20 cellular contexts compared by ENCODE assay signal in the genomic region with DNA sequence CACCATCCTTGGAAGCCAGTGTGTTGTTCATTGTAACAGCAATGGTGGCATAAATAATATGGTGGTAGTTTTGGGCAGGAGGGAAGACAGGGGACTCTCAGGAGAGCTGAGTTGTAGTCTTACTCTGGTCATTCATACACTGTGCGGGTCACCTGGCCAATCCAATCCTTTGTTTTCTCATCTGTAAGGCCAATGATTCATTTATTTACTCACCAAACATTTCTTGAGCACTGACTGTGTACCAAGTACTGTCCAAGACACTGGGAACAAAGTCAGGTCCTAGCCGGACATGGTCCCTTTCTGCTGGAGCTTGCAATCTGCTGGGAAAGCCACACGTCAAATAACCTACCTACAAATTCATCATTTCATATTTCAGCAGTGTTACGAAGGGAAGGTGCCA.
DNase-seq lines count a peak whose midpoint lies in the region; ATAC-seq, FAIRE-seq and TF ChIP-seq lines count a peak whose summit lies in the region.
"Had no signal": no experiment of that assay in that cellular context is flagged by ENCODE, and none has a peak within 500 bp of the region (broad histone marks: within the 10 kb centered on the region; RNA-seq: fewer than 3 reads in every experiment).

No MANE protein-coding gene starts in this region.

- no peak for TF ChIP-seq EP300 in A549 (IDR thresholded peaks at IDR 0.05)

- TF ChIP-seq POLR2A in A549 (IDR thresholded peaks at IDR 0.05; ENCODE audit: low read length) (no peak), prostate gland (IDR thresholded peaks at IDR 0.05) (no peak), gastrocnemius medialis (IDR thresholded peaks at IDR 0.05) (no peak)

- peak in 1 of 2 experiments; percentile 61; a peak in 2 of 6 replicates for ATAC-seq in A549
- no peak for ATAC-seq in gastrocnemius medialis
- ATAC-seq: CD8-positive, alpha-beta T cell had no signal

- H3K4me3 ChIP-seq in A549: no peak overlapping the region
- H3K4me3 ChIP-seq in LNCaP clone FGC (ENCODE audit: low read depth, low read length): no peak overlapping the region
- H3K4me3 ChIP-seq in prostate gland: no peak overlapping the region
- H3K4me3 ChIP-seq in gastrocnemius medialis: no peak overlapping the region
- H3K4me3 ChIP-seq: BLaER1, HAP-1 had no signal

- H3K4me2 ChIP-seq in A549: peak overlapping the region; percentile 10; the same call in 1 of the 3 replicates
- H3K4me2 ChIP-seq: BLaER1 had no signal

- 57% methylated on average over 4 of the region's 4 CpGs for WGBS in A549 (ENCODE audit: missing lambda C conversion rate)
- 71% methylated on average over 4 of the region's 4 CpGs for WGBS in prostate gland

- POLR2A ChIA-PET in A549 (lab: Yijun Ruan, JAX): interaction anchor here (0.7 kb wide), 1 partner anchor 323 kb away, joined by 3 read pairs; no protein-coding TSS in a partner anchor

- H3K9me3 ChIP-seq in A549: no peaks in the 10 kb centered on the region
- no peaks in the 10 kb centered on the region for H3K9me3 ChIP-seq in prostate gland
- no peaks in the 10 kb centered on the region for H3K9me3 ChIP-seq in gastrocnemius medialis
- H3K9me3 ChIP-seq: BLaER1, Caco-2, HAP-1 had no signal

- DNase-seq in A549 (ENCODE audit: low read depth in 1 of 2, low spot score in 1 of 2) (peak in 1 of 2 experiments; percentile 29), DMS53 (lab: John Stamatoyannopoulos, UW) (peak; percentile 50), LNCaP clone FGC (ENCODE audit: low read depth) (peak; percentile 50), prostate gland (ENCODE audit: low spot score) (peak; percentile 37), NCI-H1694 (lab: John Stamatoyannopoulos, UW) (no peak), gastrocnemius medialis (no peak)
- DNase-seq: Caco-2; CD4-positive, CD25-positive, alpha-beta regulatory T cell; CD8-positive, alpha-beta T cell; DMS153; DMS79 treated with DMSO at 0.1 percent for 48 hours; GF-D8; GOT3; HFFc6 had no signal

- no peaks in the 10 kb centered on the region for H3K36me3 ChIP-seq in prostate gland
- H3K36me3 ChIP-seq in gastrocnemius medialis: no peaks in the 10 kb centered on the region
- H3K36me3 ChIP-seq: BLaER1, HAP-1 had no signal

- CTCF ChIA-PET in A549 (lab: Yijun Ruan, JAX): interaction anchor here (0.8 to 1.3 kb wide), 2 partner anchors 10 to 44 kb away, joined by 3 read pairs; no protein-coding TSS in a partner anchor

- H3K27me3 ChIP-seq in prostate gland (replicated peaks; ENCODE audit: insufficient read depth) (no peaks in the 10 kb centered on the region), gastrocnemius medialis (no peaks in the 10 kb centered on the region)
- H3K27me3 ChIP-seq: BLaER1 had no signal

- no peak for FAIRE-seq in A549 (lab: Jason Lieb, UNC)
- FAIRE-seq: GM12891, GM18507, H54 had no signal

- in situ Hi-C loops in gastrocnemius medialis (cut with MboI; ENCODE audit: low sequenced_read_pairs in 4 of 4): no loop called here

- intact Hi-C loops in prostate gland (cut with DNase I): no loop called here
- intact Hi-C loops in gastrocnemius medialis (cut with DNase I; ENCODE audit: low total_unique reads): no loop called here

- TF ChIP-seq RAD21 in A549 (conservative IDR thresholded peaks at IDR 0.05 in 1 of 2, IDR thresholded peaks at IDR 0.05 in 1 of 2): no peak

- H3K4me1 ChIP-seq in A549: peaks cover 19% of the 10 kb centered on the region
- H3K4me1 ChIP-seq in prostate gland (replicated peaks): no peaks in the 10 kb centered on the region
- H3K4me1 ChIP-seq in gastrocnemius medialis: no peaks in the 10 kb centered on the region
- H3K4me1 ChIP-seq: BLaER1, Caco-2, HAP-1 had no signal

- no peak for TF ChIP-seq CTCF in A549 (IDR thresholded peaks at IDR 0.05)
- TF ChIP-seq CTCF in LNCaP clone FGC (IDR thresholded peaks at IDR 0.05; ENCODE audit: control insufficient read depth, extremely low read depth, insufficient read depth): no peak
- TF ChIP-seq CTCF in prostate gland (IDR thresholded peaks at IDR 0.05): no peak
- TF ChIP-seq CTCF in gastrocnemius medialis (IDR thresholded peaks at IDR 0.05 in 4 of 5, conservative IDR thresholded peaks at IDR 0.05 in 1 of 5): no peak

- H3K27ac ChIP-seq in A549: no peak overlapping the region
- no peak overlapping the region for H3K27ac ChIP-seq in prostate gland
- H3K27ac ChIP-seq in gastrocnemius medialis: no peak overlapping the region
- H3K27ac ChIP-seq: BLaER1, C4-2B had no signal

TF ChIP-seq in A549, 52 proteins besides CTCF, POLR2A, EP300 and RAD21:
- TF ChIP-seq PHF8 (IDR thresholded peaks at IDR 0.05; ENCODE audit: borderline replicate concordance, low read depth): no peak
- TF ChIP-seq, protein P1, sequence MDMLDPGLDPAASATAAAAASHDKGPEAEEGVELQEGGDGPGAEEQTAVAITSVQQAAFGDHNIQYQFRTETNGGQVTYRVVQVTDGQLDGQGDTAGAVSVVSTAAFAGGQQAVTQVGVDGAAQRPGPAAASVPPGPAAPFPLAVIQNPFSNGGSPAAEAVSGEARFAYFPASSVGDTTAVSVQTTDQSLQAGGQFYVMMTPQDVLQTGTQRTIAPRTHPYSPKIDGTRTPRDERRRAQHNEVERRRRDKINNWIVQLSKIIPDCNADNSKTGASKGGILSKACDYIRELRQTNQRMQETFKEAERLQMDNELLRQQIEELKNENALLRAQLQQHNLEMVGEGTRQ (IDR thresholded peaks at IDR 0.05): no peak

Comparison
In these comparisons a context has a peak if more than half of its experiments do, and no peak if none do; other contexts are left out.
1. DNase-seq: peak in DMS53 (single experiment), LNCaP clone FGC (single experiment) and prostate gland (single experiment); none in NCI-H1694 (single experiment) and gastrocnemius medialis (0 of 2).